Comparison of ENCODE assay signal across 28 cellular contexts in genomic region chr11:21066030-21066429, GRCh38.
DNase-seq lines count a peak whose midpoint lies in the region; TF ChIP-seq lines count a peak whose summit lies in the region.
"Had no signal": no experiment of that assay in that cellular context is flagged by ENCODE, and none has a peak within 500 bp of the region (broad histone marks: within the 10 kb centered on the region; RNA-seq: fewer than 3 reads in every experiment).

No MANE protein-coding gene starts in this region.

- no peak for TF ChIP-seq RAD21 in neural cell (conservative IDR thresholded peaks at IDR 0.05)

- H3K4me3 Mint-ChIP-seq in immature natural killer cell, result no peak overlapping the region
- H3K4me3 Mint-ChIP-seq: activated CD4-positive, alpha-beta T cell treated with anti-CD3 and anti-CD28 coated beads, Interleukin-2, amount 10 ng/mL, durations not matched to agents 7 days and 5 days; activated CD8-positive, alpha-beta memory T cell treated with anti-CD3 and anti-CD28 coated beads, Interleukin-2, amount 10 ng/mL, durations not matched to agents 7 days and 5 days; activated naive CD8-positive, alpha-beta T cell treated with anti-CD3 and anti-CD28 coated beads, Interleukin-2, amount 50 U/mL, for 24 hours; B cell; naive thymus-derived CD4-positive, alpha-beta T cell had no signal

- H3K9me2 ChIP-seq in PC-9 (ENCODE audit: insufficient read depth) (no peaks in the 10 kb centered on the region), neural cell (ENCODE audit: insufficient read depth, low read length) (no peaks in the 10 kb centered on the region)

- H3F3A ChIP-seq in PC-9 (ENCODE audit: insufficient read depth, low read depth) (no peaks in the 10 kb centered on the region), neural cell (ENCODE audit: insufficient read depth, low read length, poor library complexity, severe bottlenecking) (no peaks in the 10 kb centered on the region)

- H2AFZ ChIP-seq in PC-9 (no peak overlapping the region), neural cell (ENCODE audit: low read depth, low read length) (no peak overlapping the region)

- no TSS peak for BruUV-seq in PC-9 (replicated peaks; lab: Mats Ljungman, UMichigan)

- CTCF ChIA-PET in PC-9 (lab: Charles Lee), result no interaction called here

- no peak overlapping the region for H3K27ac Mint-ChIP-seq in immature natural killer cell
- H3K27ac Mint-ChIP-seq: activated CD4-positive, alpha-beta T cell treated with anti-CD3 and anti-CD28 coated beads, Interleukin-2, amount 10 ng/mL, durations not matched to agents 7 days and 5 days; activated CD8-positive, alpha-beta memory T cell treated with anti-CD3 and anti-CD28 coated beads, Interleukin-2, amount 10 ng/mL, durations not matched to agents 7 days and 5 days; activated naive CD8-positive, alpha-beta T cell treated with anti-CD3 and anti-CD28 coated beads, Interleukin-2, amount 50 U/mL, for 24 hours; B cell; naive thymus-derived CD4-positive, alpha-beta T cell had no signal

- no peaks in the 10 kb centered on the region for H3K4me1 Mint-ChIP-seq in immature natural killer cell
- H3K4me1 Mint-ChIP-seq: activated CD4-positive, alpha-beta T cell treated with anti-CD3 and anti-CD28 coated beads, Interleukin-2, amount 10 ng/mL, durations not matched to agents 7 days and 5 days; activated CD8-positive, alpha-beta memory T cell treated with anti-CD3 and anti-CD28 coated beads, Interleukin-2, amount 10 ng/mL, durations not matched to agents 7 days and 5 days; activated naive CD8-positive, alpha-beta T cell treated with anti-CD3 and anti-CD28 coated beads, Interleukin-2, amount 50 U/mL, for 24 hours; B cell; naive thymus-derived CD4-positive, alpha-beta T cell had no signal

- H4K20me1 ChIP-seq in PC-9 (ENCODE audit: insufficient read depth) (no peaks in the 10 kb centered on the region), neural cell (ENCODE audit: insufficient read depth) (no peaks in the 10 kb centered on the region)

- no peak overlapping the region for H3K9ac ChIP-seq in HUES64 (ENCODE audit: low read depth, low read length)
- peak overlapping the region; percentile 30 for H3K9ac ChIP-seq in neural cell (ENCODE audit: low read length)

- H3K9me3 Mint-ChIP-seq in immature natural killer cell, result peaks cover 3 to 27% (median 13%) of the 10 kb centered on the region in 6 donors
- H3K9me3 Mint-ChIP-seq: activated naive CD8-positive, alpha-beta T cell treated with anti-CD3 and anti-CD28 coated beads, Interleukin-2, amount 50 U/mL, for 24 hours had no signal

- POLR2A ChIA-PET in PC-9 (lab: Charles Lee; ENCODE audit: unreplicated experiment), result no interaction called here

- H3K27me3 Mint-ChIP-seq in immature natural killer cell (ENCODE audit: low read depth in 3 of 3), result peaks cover 0 to 2% (median 0%) of the 10 kb centered on the region in 3 donors
- H3K27me3 Mint-ChIP-seq: activated CD4-positive, alpha-beta T cell treated with anti-CD3 and anti-CD28 coated beads, Interleukin-2, amount 10 ng/mL, durations not matched to agents 7 days and 5 days; activated CD8-positive, alpha-beta memory T cell treated with anti-CD3 and anti-CD28 coated beads, Interleukin-2, amount 10 ng/mL, durations not matched to agents 7 days and 5 days; activated naive CD8-positive, alpha-beta T cell treated with anti-CD3 and anti-CD28 coated beads, Interleukin-2, amount 50 U/mL, for 24 hours; B cell; naive thymus-derived CD4-positive, alpha-beta T cell had no signal

- H3K9me3 ChIP-seq in HUES64 (ENCODE audit: insufficient read depth, low read depth, low read length) (peaks cover 27% of the 10 kb centered on the region), PC-9 (ENCODE audit: insufficient read depth, low read depth) (no peaks in the 10 kb centered on the region), neural cell (ENCODE audit: low read length) (no peaks in the 10 kb centered on the region)
- H3K9me3 ChIP-seq: HAP-1, psoas muscle had no signal

- no peak for TF ChIP-seq CTCF in PC-9 (conservative IDR thresholded peaks at IDR 0.05)
- no peak for TF ChIP-seq CTCF in neural cell (IDR thresholded peaks at IDR 0.05; ENCODE audit: poor library complexity, severe bottlenecking)

- H3K4me1 ChIP-seq in HUES64 (ENCODE audit: insufficient read depth, low read length) (peaks cover 22% of the 10 kb centered on the region), PC-9 (replicated peaks; ENCODE audit: insufficient read depth) (no peaks in the 10 kb centered on the region)
- H3K4me1 ChIP-seq: psoas muscle, SJCRH30 had no signal

- TF ChIP-seq EP300 in neural cell (conservative IDR thresholded peaks at IDR 0.05; ENCODE audit: poor library complexity, severe bottlenecking), result peak; percentile 92

- DNase-seq in NCI-H146 treated with DMSO at 0.1 percent for 48 hours (lab: John Stamatoyannopoulos, UW; ENCODE audit: unreplicated experiment) (peak; percentile 11), NCI-H146 (lab: John Stamatoyannopoulos, UW) (no peak), PC-9 (no peak), HuH-7 (ENCODE audit: low spot score) (no peak), immature natural killer cell (no peak), GM19240 (ENCODE audit: insufficient read length, low spot score) (no peak)
- DNase-seq: 8988T; activated CD4-positive, alpha-beta T cell treated with anti-CD3 and anti-CD28 coated beads, Interleukin-2, amount 10 ng/mL, durations not matched to agents 7 days and 5 days; activated CD8-positive, alpha-beta memory T cell treated with anti-CD3 and anti-CD28 coated beads, Interleukin-2, amount 10 ng/mL, durations not matched to agents 7 days and 5 days; activated naive CD8-positive, alpha-beta T cell treated with anti-CD3 and anti-CD28 coated beads, Interleukin-2, amount 50 U/mL, for 24 hours; activated T-cell treated with anti-CD3 and anti-CD28 coated beads, Interleukin-2, amount 50 U/mL, for 48 hours; GDM1; islet precursor cell; Kasumi-1; midbrain; naive thymus-derived CD4-positive, alpha-beta T cell; NCI-H1092 treated with DMSO at 0.1 percent for 48 hours; NCI-H2081 treated with DMSO at 0.1 percent for 48 hours; NCI-H510A treated with DMSO at 0.1 percent for 48 hours; occipital lobe; psoas muscle; SJCRH30; stimulated activated CD4-positive, alpha-beta T cell treated with anti-CD3 and anti-CD28 coated beads, Interleukin-15, amount 100 ng/mL, for 24 hours; stimulated activated naive CD4-positive, alpha-beta T cell treated with Interleukin-2 at 50 U/mL for 16 hours had no signal

- no peak overlapping the region for H3K4me3 ChIP-seq in HUES64 (ENCODE audit: low read length)
- H3K4me3 ChIP-seq in PC-9, result peak overlapping the region; percentile 20; the same call in 1 of the 2 replicates
- peak overlapping the region; percentile 34 for H3K4me3 ChIP-seq in neural cell (ENCODE audit: low read length)
- H3K4me3 ChIP-seq: HAP-1, psoas muscle, SJCRH30 had no signal

- H3K36me3 ChIP-seq in HUES64 (ENCODE audit: insufficient read depth, low read length) (no peaks in the 10 kb centered on the region), PC-9 (ENCODE audit: low read depth) (no peaks in the 10 kb centered on the region), neural cell (ENCODE audit: insufficient read depth, low read length) (no peaks in the 10 kb centered on the region)
- H3K36me3 ChIP-seq: HAP-1 had no signal

- H3K27me3 ChIP-seq in HUES64 (ENCODE audit: insufficient read depth, low read length) (no peaks in the 10 kb centered on the region), PC-9 (ENCODE audit: insufficient read depth, low read depth) (no peaks in the 10 kb centered on the region), neural cell (ENCODE audit: insufficient read depth, low read depth, low read length) (no peaks in the 10 kb centered on the region)
- H3K27me3 ChIP-seq: SJCRH30 had no signal

- H3K79me2 ChIP-seq in PC-9 (ENCODE audit: low read depth) (no peaks in the 10 kb centered on the region), neural cell (replicated peaks; ENCODE audit: insufficient read depth, low read length) (no peaks in the 10 kb centered on the region)

- WGBS in HUES64, result 71% methylated on average over 2 of the region's 2 CpGs

- H3K27ac ChIP-seq in HUES64 (ENCODE audit: low read depth, low read length) (peak overlapping the region; percentile 34; the same call in 1 of the 2 replicates), PC-9 (no peak overlapping the region), neural cell (ENCODE audit: low read length) (peak overlapping the region; percentile 84)
- H3K27ac ChIP-seq: psoas muscle, SJCRH30 had no signal

- H3K4me2 ChIP-seq in PC-9, result peak overlapping the region; percentile 57
- peak overlapping the region; percentile 32 for H3K4me2 ChIP-seq in neural cell (ENCODE audit: low read length)

- H3K36me3 Mint-ChIP-seq in immature natural killer cell, result no peaks in the 10 kb centered on the region
- H3K36me3 Mint-ChIP-seq: activated CD8-positive, alpha-beta memory T cell treated with anti-CD3 and anti-CD28 coated beads, Interleukin-2, amount 10 ng/mL, durations not matched to agents 7 days and 5 days; naive thymus-derived CD4-positive, alpha-beta T cell had no signal

- intact Hi-C loops in PC-9 (cut with micrococcal nuclease; ENCODE audit: unreplicated experiment), result no loop called here

TF ChIP-seq in neural cell, 6 proteins besides CTCF, POLR2A, EP300 and RAD21:
- peak; percentile 62 for TF ChIP-seq POLR2AphosphoS5 (IDR thresholded peaks at IDR 0.05)
- TF ChIP-seq REST (IDR thresholded peaks at IDR 0.05; ENCODE audit: borderline replicate concordance), result no peak
